ENCODE assay signal across 7 cellular contexts in the genomic region with DNA sequence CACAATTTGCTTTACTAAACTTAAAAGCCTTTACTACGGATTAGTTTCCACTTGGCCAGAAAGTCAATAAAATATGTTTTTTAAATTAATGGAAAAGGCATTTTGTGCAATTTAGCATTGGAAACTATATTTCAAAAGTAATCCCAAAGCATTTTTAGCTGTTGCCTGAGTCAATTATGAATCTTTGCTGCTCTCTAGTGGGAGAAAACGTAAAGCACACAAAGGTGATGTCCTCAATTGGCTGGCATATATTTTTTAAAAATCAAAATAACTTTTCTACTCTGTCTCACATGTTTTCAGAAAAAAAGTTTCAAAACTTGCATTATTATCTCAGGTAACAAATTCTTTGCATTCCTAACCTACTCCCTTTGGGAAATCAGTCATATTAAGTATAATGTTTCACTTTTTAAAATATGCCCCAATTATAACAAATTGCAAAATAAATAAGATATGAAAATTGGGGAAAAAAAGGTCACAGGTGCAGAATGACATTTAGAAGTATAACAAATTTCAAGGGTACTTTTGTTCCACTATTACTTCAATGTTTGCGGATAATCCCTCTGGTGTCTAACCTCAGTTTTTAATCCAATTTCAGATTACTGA. TPM values are rescaled to one million over a fixed set of nuclear protein-coding genes. Genes with fewer than 3 reads are reported as not detected.
DNase-seq lines count a peak whose midpoint lies in the region; ATAC-seq, FAIRE-seq and TF ChIP-seq lines count a peak whose summit lies in the region.

No MANE protein-coding gene starts in this region.

- peak; percentile 90 for FAIRE-seq in pancreas (lab: Jason Lieb, UNC)

- H3K4me3 ChIP-seq in HEK293 (ENCODE audit: low read depth, low read length): no peak overlapping the region
- H3K4me3 ChIP-seq in PC-9: no peak overlapping the region
- no peak overlapping the region for H3K4me3 ChIP-seq in epithelial cell of esophagus (ENCODE audit: low read length)
- no peak overlapping the region for H3K4me3 ChIP-seq in pancreas

- WGBS in pancreas, 2 donors: 22 to 26% methylated on average over 3 of the region's 3 CpGs

- CTCF ChIA-PET in HEK293 (lab: Yijun Ruan, JAX): interaction anchor here (0.6 to 9.0 kb wide), 7 partner anchors 15 to 232 kb away, joined by 3 to 197 read pairs (median 3); no protein-coding TSS in a partner anchor
- CTCF ChIA-PET in PC-9 (lab: Charles Lee): interaction anchor here (0.6 to 4.0 kb wide), 4 partner anchors 43 to 215 kb away, joined by 3 to 23 read pairs (median 4); no protein-coding TSS in a partner anchor
- CTCF ChIA-PET in activated CD4-positive, alpha-beta memory T cell treated with anti-CD3 and anti-CD28 coated beads, Interleukin-2, amount 10 ng/mL, durations not matched to agents 7 days and 5 days (lab: Charles Lee): interaction anchor here (0.7 to 10.0 kb wide), 5 partner anchors 8 to 582 kb away, joined by 3 to 160 read pairs (median 5); partner anchors contain the start of gene IGSF11

- H3K4me3 Mint-ChIP-seq in activated CD4-positive, alpha-beta memory T cell treated with anti-CD3 and anti-CD28 coated beads, Interleukin-2, amount 10 ng/mL, durations not matched to agents 7 days and 5 days: no peak overlapping the region

- ATAC-seq in pancreas (peak in 3 of 4 donors; percentile 61 to 71 (median 64)), GM19463 (IDR thresholded peaks at IDR 0.05; ENCODE audit: unreplicated experiment) (no peak)

- H3K4me1 ChIP-seq in HEK293 (ENCODE audit: control insufficient read depth, insufficient read depth, low read length) (no peaks in the 10 kb centered on the region), PC-9 (replicated peaks; ENCODE audit: insufficient read depth) (no peaks in the 10 kb centered on the region), pancreas (no peaks in the 10 kb centered on the region)

- H3F3A ChIP-seq in PC-9 (ENCODE audit: insufficient read depth, low read depth): no peaks in the 10 kb centered on the region

- DNase-seq in Daoy (ENCODE audit: low read depth) (peak; percentile 35), PC-9 (peak in 1 of 2 experiments; percentile 14), epithelial cell of esophagus (ENCODE audit: low read depth) (peak; percentile 50), pancreas (no peak)
- no peak for DNase-seq in activated CD4-positive, alpha-beta memory T cell treated with anti-CD3 and anti-CD28 coated beads, Interleukin-2, amount 10 ng/mL, durations not matched to agents 7 days and 5 days

- H3K9me2 ChIP-seq in PC-9 (ENCODE audit: insufficient read depth): no peaks in the 10 kb centered on the region

- intact Hi-C loops in PC-9 (cut with micrococcal nuclease; ENCODE audit: unreplicated experiment) (loop anchor here (1.0 to 2.0 kb wide), 3 partner anchors 143 to 290 kb away; no protein-coding TSS in a partner anchor), pancreas (cut with DNase I) (loop anchor here (5.0 to 10.0 kb wide), 2 partner anchors 216 to 224 kb away; no protein-coding TSS in a partner anchor)

- no peak overlapping the region for H3K27ac Mint-ChIP-seq in activated CD4-positive, alpha-beta memory T cell treated with anti-CD3 and anti-CD28 coated beads, Interleukin-2, amount 10 ng/mL, durations not matched to agents 7 days and 5 days

- no peaks in the 10 kb centered on the region for H3K27me3 ChIP-seq in PC-9 (ENCODE audit: insufficient read depth, low read depth)
- no peaks in the 10 kb centered on the region for H3K27me3 ChIP-seq in pancreas

- H3K36me3 ChIP-seq in HEK293 (ENCODE audit: control insufficient read depth in 2 of 2, insufficient read depth in 1 of 2, low read length in 2 of 2) (no peaks in the 10 kb centered on the region), PC-9 (ENCODE audit: low read depth) (no peaks in the 10 kb centered on the region), pancreas (no peaks in the 10 kb centered on the region)

- no peaks in the 10 kb centered on the region for H3K79me2 ChIP-seq in PC-9 (ENCODE audit: low read depth)

- no peaks in the 10 kb centered on the region for H4K20me1 ChIP-seq in PC-9 (ENCODE audit: insufficient read depth)

- no peak overlapping the region for H3K4me2 ChIP-seq in PC-9

- no peak overlapping the region for H3K27ac ChIP-seq in HEK293 (ENCODE audit: extremely low read depth, low read depth, low read length)
- no peak overlapping the region for H3K27ac ChIP-seq in PC-9
- H3K27ac ChIP-seq in pancreas: no peak overlapping the region

- H2AFZ ChIP-seq in PC-9: no peak overlapping the region

- H3K4me1 Mint-ChIP-seq in activated CD4-positive, alpha-beta memory T cell treated with anti-CD3 and anti-CD28 coated beads, Interleukin-2, amount 10 ng/mL, durations not matched to agents 7 days and 5 days: no peaks in the 10 kb centered on the region

- no peaks in the 10 kb centered on the region for H3K36me3 Mint-ChIP-seq in activated CD4-positive, alpha-beta memory T cell treated with anti-CD3 and anti-CD28 coated beads, Interleukin-2, amount 10 ng/mL, durations not matched to agents 7 days and 5 days (ENCODE audit: low read depth)

- no TSS peak for BruUV-seq in PC-9 (replicated peaks; lab: Mats Ljungman, UMichigan)

- POLR2A ChIA-PET in HEK293 (lab: Yijun Ruan, JAX) (no interaction called here), PC-9 (lab: Charles Lee; ENCODE audit: unreplicated experiment) (no interaction called here)
- POLR2A ChIA-PET in activated CD4-positive, alpha-beta memory T cell treated with anti-CD3 and anti-CD28 coated beads, Interleukin-2, amount 10 ng/mL, durations not matched to agents 7 days and 5 days (lab: Charles Lee): no interaction called here

- no peak for TF ChIP-seq CTCF in HEK293 (tag by site-specific recombination; IDR thresholded peaks at IDR 0.05)
- peak; percentile 83 for TF ChIP-seq CTCF in PC-9 (conservative IDR thresholded peaks at IDR 0.05)
- peak; percentile 74 for TF ChIP-seq CTCF in epithelial cell of esophagus (IDR thresholded peaks at IDR 0.05; ENCODE audit: insufficient read depth, low read depth, low read length, missing control alignments)
- TF ChIP-seq CTCF in pancreas (IDR thresholded peaks at IDR 0.05): peak; percentile 32 to 53 (median 50)

- no peaks in the 10 kb centered on the region for H3K9me3 Mint-ChIP-seq in activated CD4-positive, alpha-beta memory T cell treated with anti-CD3 and anti-CD28 coated beads, Interleukin-2, amount 10 ng/mL, durations not matched to agents 7 days and 5 days

- no peaks in the 10 kb centered on the region for H3K9me3 ChIP-seq in HEK293 (ENCODE audit: control insufficient read depth, insufficient read depth, low read depth, low read length)
- no peaks in the 10 kb centered on the region for H3K9me3 ChIP-seq in PC-9 (ENCODE audit: insufficient read depth, low read depth)
- H3K9me3 ChIP-seq in pancreas: no peaks in the 10 kb centered on the region

- H3K27me3 Mint-ChIP-seq in activated CD4-positive, alpha-beta memory T cell treated with anti-CD3 and anti-CD28 coated beads, Interleukin-2, amount 10 ng/mL, durations not matched to agents 7 days and 5 days: peaks cover 7% of the 10 kb centered on the region

TF ChIP-seq in HEK293, 187 proteins besides CTCF, POLR2A, EP300 and RAD21:
- TF ChIP-seq HOXA7 (CRISPR knock-in tag; IDR thresholded peaks at IDR 0.05; ENCODE audit: borderline replicate concordance) (no peak), ZNF654 (tag by site-specific recombination; IDR thresholded peaks at IDR 0.05; ENCODE audit: low read depth) (peak; percentile 75)

RNA-seq across cellular contexts. Expression of gene TEX55, which starts 47.2 kb away (rescaled TPM):
- not detected in 2 replicates for total RNA-seq in Daoy (2014; rRNA removed; shearing (Covaris generic))
- total RNA-seq in PC-9 (2021) (not detected in 2 replicates), pancreas (not detected)
- polyA plus RNA-seq in pancreas: not detected
- not detected for total RNA-seq in activated CD4-positive, alpha-beta memory T cell treated with anti-CD3 and anti-CD28 coated beads, Interleukin-2, amount 10 ng/mL, durations not matched to agents 7 days and 5 days

Comparison
In these comparisons a context has a peak if more than half of its experiments do, and no peak if none do; other contexts are left out.
1. DNase-seq: peak in Daoy (single experiment) and epithelial cell of esophagus (single experiment); none in pancreas (0 of 6) and activated CD4-positive, alpha-beta memory T cell treated with anti-CD3 and anti-CD28 coated beads, Interleukin-2, amount 10 ng/mL, durations not matched to agents 7 days and 5 days (single experiment).